In genomic region chr11:3169235-3169951, GRCh38 we compare ENCODE assay signal across 9 cellular contexts. TPM values are rescaled to one million over a fixed set of nuclear protein-coding genes. Genes with fewer than 3 reads are reported as not detected.
DNase-seq lines count a peak whose midpoint lies in the region; ATAC-seq and TF ChIP-seq lines count a peak whose summit lies in the region.
"Had no signal": no experiment of that assay in that cellular context is flagged by ENCODE, and none has a peak within 500 bp of the region (broad histone marks: within the 10 kb centered on the region; RNA-seq: fewer than 3 reads in every experiment).

No MANE protein-coding gene starts in this region.

- H3K9me2 ChIP-seq in Loucy (replicated peaks; ENCODE audit: low read depth, low read length) (no peaks in the 10 kb centered on the region), hepatocyte (replicated peaks; ENCODE audit: insufficient read depth) (no peaks in the 10 kb centered on the region)

- ATAC-seq in GM19455 (IDR thresholded peaks at IDR 0.05; ENCODE audit: unreplicated experiment), result no peak

- H3K4me3 ChIP-seq in BLaER1, result peak overlapping the region; percentile 49
- no peak overlapping the region for H3K4me3 ChIP-seq in Loucy (ENCODE audit: low read length, poor library complexity, severe bottlenecking)
- H3K4me3 ChIP-seq in hepatocyte, result no peak overlapping the region
- peak overlapping the region; percentile 17 for H3K4me3 ChIP-seq in smooth muscle cell
- H3K4me3 ChIP-seq: HAP-1 had no signal

- H3F3A ChIP-seq in Loucy (ENCODE audit: low read depth) (no peaks in the 10 kb centered on the region), smooth muscle cell (ENCODE audit: low read depth) (no peaks in the 10 kb centered on the region)

- H3K27me3 ChIP-seq in BLaER1 (no peaks in the 10 kb centered on the region), Loucy (ENCODE audit: insufficient read depth, low read length, poor library complexity, severe bottlenecking) (no peaks in the 10 kb centered on the region), hepatocyte (peaks cover 54% of the 10 kb centered on the region), smooth muscle cell (ENCODE audit: low read depth) (no peaks in the 10 kb centered on the region)

- H3K27ac ChIP-seq in BLaER1 (peak overlapping the region; percentile 62), angular gyrus (ENCODE audit: low read depth, low read length) (peak overlapping the region; percentile 16), hepatocyte (no peak overlapping the region), smooth muscle cell (ENCODE audit: low read depth) (peak overlapping the region; percentile 74)

- H3K9ac ChIP-seq in BLaER1, result peak overlapping the region; percentile 51; the same call in 1 of the 2 replicates
- no peak overlapping the region for H3K9ac ChIP-seq in Loucy (ENCODE audit: low read depth, low read length, poor library complexity, severe bottlenecking)
- peak overlapping the region; percentile 11 for H3K9ac ChIP-seq in smooth muscle cell (ENCODE audit: low read depth)

- no peaks in the 10 kb centered on the region for H3K36me3 ChIP-seq in BLaER1
- H3K36me3 ChIP-seq in Loucy (ENCODE audit: insufficient read depth, low read length), result no peaks in the 10 kb centered on the region
- H3K36me3 ChIP-seq in hepatocyte (replicated peaks; ENCODE audit: insufficient read depth, low read depth), result no peaks in the 10 kb centered on the region
- no peaks in the 10 kb centered on the region for H3K36me3 ChIP-seq in smooth muscle cell (ENCODE audit: low read depth)
- H3K36me3 ChIP-seq: HAP-1 had no signal

- H4K20me1 ChIP-seq in BLaER1 (peaks cover 2% of the 10 kb centered on the region), Loucy (ENCODE audit: insufficient read depth, low read length, poor library complexity, severe bottlenecking) (no peaks in the 10 kb centered on the region), hepatocyte (ENCODE audit: insufficient read depth, poor library complexity, severe bottlenecking) (no peaks in the 10 kb centered on the region), smooth muscle cell (ENCODE audit: low read depth) (peaks cover 2% of the 10 kb centered on the region)

- peaks cover 5% of the 10 kb centered on the region for H3K79me2 ChIP-seq in Loucy (ENCODE audit: insufficient read depth, low read length)
- peaks cover 3% of the 10 kb centered on the region for H3K79me2 ChIP-seq in hepatocyte
- H3K79me2 ChIP-seq in smooth muscle cell (ENCODE audit: low read depth), result peaks cover 3% of the 10 kb centered on the region

- peak overlapping the region; percentile 72 for H2AFZ ChIP-seq in Loucy (ENCODE audit: low read length)
- no peak overlapping the region for H2AFZ ChIP-seq in hepatocyte
- peak overlapping the region; percentile 1 for H2AFZ ChIP-seq in smooth muscle cell (ENCODE audit: low read depth)

- 32% methylated on average over 30 of the region's 30 CpGs for WGBS in hepatocyte (ENCODE audit: low lambda C conversion rate, missing lambda C conversion rate)
- WGBS in smooth muscle cell (ENCODE audit: low lambda C conversion rate), result 8% methylated on average over 30 of the region's 30 CpGs

- DNase-seq in hepatocyte (ENCODE audit: low spot score), result no peak
- peak; percentile 77 for DNase-seq in smooth muscle cell (lab: John Stamatoyannopoulos, UW; ENCODE audit: unreplicated experiment)
- DNase-seq in NCI-H1105 treated with DMSO at 0.1 percent for 48 hours (lab: John Stamatoyannopoulos, UW), result no peak
- no peak for DNase-seq in NCI-H345 (lab: John Stamatoyannopoulos, UW)

- TF ChIP-seq CTCF in Loucy (conservative IDR thresholded peaks at IDR 0.05; ENCODE audit: low read length) (no peak), hepatocyte (IDR thresholded peaks at IDR 0.05; ENCODE audit: poor library complexity) (no peak), smooth muscle cell (IDR thresholded peaks at IDR 0.05; ENCODE audit: borderline replicate concordance, insufficient read depth, poor library complexity, severe bottlenecking) (no peak)

- peak overlapping the region; percentile 83 for H3K4me2 ChIP-seq in BLaER1
- H3K4me2 ChIP-seq in Loucy (ENCODE audit: low read depth, low read length, poor library complexity, severe bottlenecking), result peak overlapping the region; percentile 22
- peak overlapping the region; percentile 61 for H3K4me2 ChIP-seq in hepatocyte
- H3K4me2 ChIP-seq in smooth muscle cell, result peak overlapping the region; percentile 78

- H3K4me1 ChIP-seq in BLaER1 (peaks cover 76% of the 10 kb centered on the region), Loucy (ENCODE audit: insufficient read depth, low read length, poor library complexity, severe bottlenecking) (peaks cover 17% of the 10 kb centered on the region), hepatocyte (ENCODE audit: insufficient read depth) (no peaks in the 10 kb centered on the region), smooth muscle cell (ENCODE audit: low read depth) (peaks cover 15% of the 10 kb centered on the region)

- no peaks in the 10 kb centered on the region for H3K9me3 ChIP-seq in BLaER1
- no peaks in the 10 kb centered on the region for H3K9me3 ChIP-seq in Loucy (ENCODE audit: insufficient read depth, low read depth, low read length)
- H3K9me3 ChIP-seq in hepatocyte (ENCODE audit: low read depth), result no peaks in the 10 kb centered on the region
- no peaks in the 10 kb centered on the region for H3K9me3 ChIP-seq in smooth muscle cell (replicated peaks; ENCODE audit: low read depth)
- H3K9me3 ChIP-seq: HAP-1 had no signal

RNA-seq across cellular contexts. Expression of gene OSBPL5, which starts 4.3 kb away (rescaled TPM):
- total RNA-seq in hepatocyte (8.7 and 9.0 TPM in 2 replicates), smooth muscle cell (24.2 and 27.3 TPM in 2 replicates)
- polyA plus RNA-seq in hepatocyte (9.8 and 12.5 TPM in 2 replicates), smooth muscle cell (43.4 and 46.0 TPM in 2 replicates)

RNA-seq across cellular contexts. Expression of gene MRGPRG, which starts 49.2 kb away (rescaled TPM):
- total RNA-seq in hepatocyte, result not detected in 2 replicates
- polyA plus RNA-seq in hepatocyte, result not detected in 2 replicates
- total RNA-seq in smooth muscle cell, result not detected in 2 replicates
- not detected in 2 replicates for polyA plus RNA-seq in smooth muscle cell

Comparison
In these comparisons a context has a peak if more than half of its experiments do, and no peak if none do; other contexts are left out.
1. H3K4me2 ChIP-seq: peak in every context shown above with its lines; median percentile 83 in BLaER1; 78 in smooth muscle cell; 61 in hepatocyte; 22 in Loucy.
2. H3K4me3 ChIP-seq: peak in BLaER1 (single experiment) and smooth muscle cell (single experiment); none in Loucy (single experiment) and hepatocyte (single experiment).